In genomic region chr9:131258698-131259431, GRCh38 we compare ENCODE assay signal across 1 cellular context.
TF ChIP-seq lines count a peak whose summit lies in the region.

No MANE protein-coding gene starts in this region.

TF ChIP-seq in K562, 482 proteins besides CTCF, POLR2A, EP300 and RAD21:
- TF ChIP-seq OTX1 (CRISPR knock-in tag; IDR thresholded peaks at IDR 0.05) (no peak), ATF1 (CRISPR knock-in tag; IDR thresholded peaks at IDR 0.05) (no peak), ATF1 (tag; IDR thresholded peaks at IDR 0.05) (no peak), E2F6 (IDR thresholded peaks at IDR 0.05; ENCODE audit: borderline replicate concordance in 1 of 2, extremely low read depth in 1 of 2, insufficient read depth in 1 of 2, insufficient read length in 1 of 2, low read depth in 1 of 2, low read length in 1 of 2, poor library complexity in 1 of 2, severe bottlenecking in 1 of 2) (peak in 1 of 2 experiments; percentile 6), SIX5 (IDR thresholded peaks at IDR 0.05; ENCODE audit: borderline replicate concordance in 1 of 2, insufficient read depth in 1 of 2, low read depth in 1 of 2, low read length in 2 of 2) (0 out of 4 replicates have a peak, but pooled peaks of 1 of the 2 experiments have one; percentile 7), ZNF780A (CRISPR knock-in tag; IDR thresholded peaks at IDR 0.05) (no peak), POU5F1 (IDR thresholded peaks at IDR 0.05; ENCODE audit: borderline replicate concordance, low read depth, low read length, partially characterized antibody) (no peak), TAF7 (tag; IDR thresholded peaks at IDR 0.05) (no peak), CREB1 (IDR thresholded peaks at IDR 0.05) (no peak), CREB1 (CRISPR knock-in tag; IDR thresholded peaks at IDR 0.05) (no peak), NELFE (IDR thresholded peaks at IDR 0.05; ENCODE audit: insufficient read depth, insufficient read length) (no peak), NCOA6 (IDR thresholded peaks at IDR 0.05) (no peak)
